21 cellular contexts compared by ENCODE assay signal in the genomic region with DNA sequence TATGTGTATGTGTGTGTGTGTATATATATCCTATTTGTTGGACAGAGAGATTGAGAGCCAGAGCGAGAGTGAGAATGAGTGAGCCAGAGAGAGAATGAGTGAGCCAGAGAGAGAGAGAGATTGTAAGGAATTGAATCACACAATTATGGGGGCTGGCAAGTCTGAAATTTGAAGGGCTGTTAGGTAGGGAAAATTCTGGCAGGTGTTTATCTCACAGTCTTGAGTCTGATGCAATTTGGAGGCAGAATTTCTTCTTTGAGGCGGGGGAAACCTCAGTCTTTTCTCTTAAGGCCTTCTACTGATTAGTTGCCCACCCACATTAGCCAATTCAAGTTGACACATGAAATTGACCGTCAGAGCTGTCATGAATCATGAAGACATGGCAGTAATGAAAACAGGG. TPM values are rescaled to one million over a fixed set of nuclear protein-coding genes. Genes with fewer than 3 reads are reported as not detected.
DNase-seq lines count a peak whose midpoint lies in the region; ATAC-seq and TF ChIP-seq lines count a peak whose summit lies in the region.
"Had no signal": no experiment of that assay in that cellular context is flagged by ENCODE, and none has a peak within 500 bp of the region (broad histone marks: within the 10 kb centered on the region; RNA-seq: fewer than 3 reads in every experiment).

No MANE protein-coding gene starts in this region.

- H3K4me2 ChIP-seq in mammary epithelial cell (ENCODE audit: insufficient read depth, low read depth, low read length), result peak overlapping the region; percentile 39
- H3K4me2 ChIP-seq: KMS-11 had no signal

- no TSS peak for BruUV-seq in mammary epithelial cell (replicated peaks; lab: Mats Ljungman, UMichigan)

- TF ChIP-seq CTCF in activated CD8-positive, alpha-beta T cell treated with anti-CD3 and anti-CD28 coated beads for 36 hours (IDR thresholded peaks at IDR 0.05), result no peak
- TF ChIP-seq CTCF in mammary epithelial cell (conservative IDR thresholded peaks at IDR 0.05 in 1 of 2, IDR thresholded peaks at IDR 0.05 in 1 of 2; ENCODE audit: extremely low read depth in 1 of 2, insufficient read depth in 1 of 2, low read depth in 1 of 2, low read length in 2 of 2) (no peak), omental fat pad (IDR thresholded peaks at IDR 0.05) (no peak)

- no peak overlapping the region for H3K27ac ChIP-seq in mammary epithelial cell (ENCODE audit: insufficient read depth, low read depth, low read length)
- H3K27ac ChIP-seq: C4-2B, KMS-11, SK-N-MC had no signal

- intact Hi-C loops in activated CD8-positive, alpha-beta T cell treated with anti-CD3 and anti-CD28 coated beads for 36 hours (cut with micrococcal nuclease), result no loop called here
- intact Hi-C loops in mammary epithelial cell (cut with micrococcal nuclease), result loop anchor here (5.0 kb wide), 1 partner anchor 88 kb away; no protein-coding TSS in a partner anchor

- H3K4me1 Mint-ChIP-seq in activated CD8-positive, alpha-beta T cell treated with anti-CD3 and anti-CD28 coated beads for 36 hours (ENCODE audit: low read depth), result peaks cover 7% of the 10 kb centered on the region
- H3K4me1 Mint-ChIP-seq in activated CD8-positive, alpha-beta T cell treated with anti-CD3 and anti-CD28 coated beads, Interleukin-2, amount 10 ng/mL, durations not matched to agents 7 days and 5 days (ENCODE audit: low read depth), result no peaks in the 10 kb centered on the region

- in situ Hi-C loops in mammary epithelial cell (cut with MboI; ENCODE audit: low sequenced_read_pairs in 2 of 2), result loop anchor here in 1 of 2 donors (5.0 kb wide), 1 partner anchor 77 kb away; no protein-coding TSS in a partner anchor

- dilution Hi-C loops in mammary epithelial cell (cut with HindIII; ENCODE audit: low sequenced_read_pairs), result loop anchor here (5.0 kb wide), 1 partner anchor 77 kb away; no protein-coding TSS in a partner anchor

- H3K4me3 ChIP-seq in mammary epithelial cell (replicated peaks in 1 of 3; ENCODE audit: insufficient read depth in 1 of 3, low read depth in 2 of 3, low read length in 3 of 3), result no peak overlapping the region
- H3K4me3 ChIP-seq: MG63, SK-N-MC had no signal

- no peak for DNase-seq in activated CD8-positive, alpha-beta T cell treated with anti-CD3 and anti-CD28 coated beads for 36 hours
- DNase-seq in activated CD8-positive, alpha-beta T cell treated with anti-CD3 and anti-CD28 coated beads, Interleukin-2, amount 10 ng/mL, durations not matched to agents 7 days and 5 days, result no peak
- DNase-seq in NAMALWA (ENCODE audit: low spot score) (peak; percentile 26), mammary epithelial cell (peak; percentile 62), omental fat pad (ENCODE audit: low spot score) (no peak), NCI-H2196 (lab: John Stamatoyannopoulos, UW; ENCODE audit: unreplicated experiment) (no peak), anterior cingulate cortex (lab: John Stamatoyannopoulos, UW) (no peak)
- DNase-seq: DMS153; H7; MG63; NCI-H1105 treated with DMSO at 0.1 percent for 48 hours; NCI-H187; NCI-H2171 treated with DMSO at 0.1 percent for 48 hours; NCI-H524; NK-92 treated with Interleukin-12 subunit alpha and Interleukin-12 subunit beta, amount 100 ng/mL, for 24 hours; PC-3 had no signal

- H3K4me3 Mint-ChIP-seq in activated CD8-positive, alpha-beta T cell treated with anti-CD3 and anti-CD28 coated beads for 36 hours, result no peak overlapping the region
- H3K4me3 Mint-ChIP-seq in activated CD8-positive, alpha-beta T cell treated with anti-CD3 and anti-CD28 coated beads, Interleukin-2, amount 10 ng/mL, durations not matched to agents 7 days and 5 days, result no peak overlapping the region

- no peaks in the 10 kb centered on the region for H4K20me1 ChIP-seq in mammary epithelial cell (ENCODE audit: insufficient read depth, low read length)

- no peaks in the 10 kb centered on the region for H3K9me3 Mint-ChIP-seq in activated CD8-positive, alpha-beta T cell treated with anti-CD3 and anti-CD28 coated beads for 36 hours
- H3K9me3 Mint-ChIP-seq in activated CD8-positive, alpha-beta T cell treated with anti-CD3 and anti-CD28 coated beads, Interleukin-2, amount 10 ng/mL, durations not matched to agents 7 days and 5 days (ENCODE audit: insufficient read depth), result no peaks in the 10 kb centered on the region

- no peaks in the 10 kb centered on the region for H3K9me3 ChIP-seq in mammary epithelial cell (replicated peaks; ENCODE audit: insufficient read depth, low read length)
- H3K9me3 ChIP-seq: MG63 had no signal

- POLR2A ChIA-PET in activated CD8-positive, alpha-beta T cell treated with anti-CD3 and anti-CD28 coated beads for 36 hours (lab: Charles Lee), result no interaction called here
- POLR2A ChIA-PET in activated CD8-positive, alpha-beta T cell treated with anti-CD3 and anti-CD28 coated beads, Interleukin-2, amount 10 ng/mL, durations not matched to agents 7 days and 5 days (lab: Charles Lee), result no interaction called here

- no peaks in the 10 kb centered on the region for H3K36me3 ChIP-seq in mammary epithelial cell (ENCODE audit: insufficient read depth, low read length)
- H3K36me3 ChIP-seq: MG63 had no signal

- no peak overlapping the region for H3K9ac ChIP-seq in mammary epithelial cell (ENCODE audit: insufficient read depth, low read length)
- H3K9ac ChIP-seq: KMS-11 had no signal

- CTCF ChIA-PET in activated CD8-positive, alpha-beta T cell treated with anti-CD3 and anti-CD28 coated beads for 36 hours (lab: Charles Lee), result interaction anchor here (0.7 to 3.5 kb wide), 3 partner anchors 8 to 75 kb away, joined by 3 to 15 read pairs (median 4); no protein-coding TSS in a partner anchor
- CTCF ChIA-PET in activated CD8-positive, alpha-beta T cell treated with anti-CD3 and anti-CD28 coated beads, Interleukin-2, amount 10 ng/mL, durations not matched to agents 7 days and 5 days (lab: Charles Lee), result interaction anchor here (1.2 kb wide), 1 partner anchor 107 kb away, joined by 5 read pairs; no protein-coding TSS in a partner anchor
- CTCF ChIA-PET in mammary epithelial cell (lab: Charles Lee; ENCODE audit: low non-redundant PET), result no interaction called here

- H3K79me2 ChIP-seq in mammary epithelial cell (ENCODE audit: insufficient read depth, low read length), result no peaks in the 10 kb centered on the region

- 56% methylated on average over 3 of the region's 3 CpGs for WGBS in mammary epithelial cell (ENCODE audit: low coverage, missing lambda C conversion rate)

- ATAC-seq in activated CD8-positive, alpha-beta T cell treated with anti-CD3 and anti-CD28 coated beads for 36 hours, result peak; percentile 37
- ATAC-seq in activated CD8-positive, alpha-beta T cell treated with anti-CD3 and anti-CD28 coated beads, Interleukin-2, amount 10 ng/mL, durations not matched to agents 7 days and 5 days, result no peak
- ATAC-seq in omental fat pad (ENCODE audit: low FRiP score) (peak; percentile 73), HG03095 (IDR thresholded peaks at IDR 0.05; ENCODE audit: unreplicated experiment) (no peak)
- ATAC-seq: PC-3, Right ventricle myocardium inferior had no signal

- H3K4me1 ChIP-seq in mammary epithelial cell (ENCODE audit: insufficient read depth, low read length), result peaks cover 4% of the 10 kb centered on the region

- H3K36me3 Mint-ChIP-seq in activated CD8-positive, alpha-beta T cell treated with anti-CD3 and anti-CD28 coated beads for 36 hours (ENCODE audit: low read depth), result no peaks in the 10 kb centered on the region
- H3K36me3 Mint-ChIP-seq in activated CD8-positive, alpha-beta T cell treated with anti-CD3 and anti-CD28 coated beads, Interleukin-2, amount 10 ng/mL, durations not matched to agents 7 days and 5 days (ENCODE audit: low read depth), result no peaks in the 10 kb centered on the region

- H3K27ac Mint-ChIP-seq in activated CD8-positive, alpha-beta T cell treated with anti-CD3 and anti-CD28 coated beads for 36 hours, result peak overlapping the region; percentile 4
- H3K27ac Mint-ChIP-seq in activated CD8-positive, alpha-beta T cell treated with anti-CD3 and anti-CD28 coated beads, Interleukin-2, amount 10 ng/mL, durations not matched to agents 7 days and 5 days, result no peak overlapping the region

- H3K27me3 Mint-ChIP-seq in activated CD8-positive, alpha-beta T cell treated with anti-CD3 and anti-CD28 coated beads for 36 hours, result no peaks in the 10 kb centered on the region
- H3K27me3 Mint-ChIP-seq in activated CD8-positive, alpha-beta T cell treated with anti-CD3 and anti-CD28 coated beads, Interleukin-2, amount 10 ng/mL, durations not matched to agents 7 days and 5 days (ENCODE audit: low read depth), result no peaks in the 10 kb centered on the region

- peak overlapping the region; percentile 52 for H2AFZ ChIP-seq in mammary epithelial cell (ENCODE audit: low read depth, low read length)

- H3K27me3 ChIP-seq in mammary epithelial cell (ENCODE audit: insufficient read depth, low read length), result no peaks in the 10 kb centered on the region
- H3K27me3 ChIP-seq: MG63 had no signal

RNA-seq across cellular contexts. Expression of gene WASL, which starts 41.0 kb away (rescaled TPM):
- 1 to 10 TPM; 5.8 to 5.9 TPM for total RNA-seq in activated CD8-positive, alpha-beta T cell treated with anti-CD3 and anti-CD28 coated beads for 36 hours
- 1 to 10 TPM; 7.5 to 7.6 TPM for total RNA-seq in activated CD8-positive, alpha-beta T cell treated with anti-CD3 and anti-CD28 coated beads, Interleukin-2, amount 10 ng/mL, durations not matched to agents 7 days and 5 days
- 10 to 100 TPM; 26.3 to 45.6 TPM for total RNA-seq in mammary epithelial cell
- 13.2 TPM for polyA plus RNA-seq in mammary epithelial cell
- 18.0 TPM for polyA minus RNA-seq in mammary epithelial cell
- 10 to 100 TPM; 23.8 to 30.9 (median 27.6) TPM for total RNA-seq in omental fat pad

RNA-seq across cellular contexts. Expression of gene HYAL4, which starts 55.2 kb away (rescaled TPM):
- total RNA-seq in activated CD8-positive, alpha-beta T cell treated with anti-CD3 and anti-CD28 coated beads for 36 hours, result not detected
- total RNA-seq in activated CD8-positive, alpha-beta T cell treated with anti-CD3 and anti-CD28 coated beads, Interleukin-2, amount 10 ng/mL, durations not matched to agents 7 days and 5 days, result not detected
- total RNA-seq in mammary epithelial cell, result 1 to 10 TPM in 1 of 2 donors, under 1 TPM in 1; 0.45 to 2.2 TPM
- 0.87 TPM for polyA plus RNA-seq in mammary epithelial cell
- polyA minus RNA-seq in mammary epithelial cell, result 2.8 TPM
- total RNA-seq in omental fat pad, result not detected
- total RNA-seq: H7, Right ventricle myocardium inferior had no signal

Comparison
In these comparisons a context has a peak if more than half of its experiments do, and no peak if none do; other contexts are left out.
1. ATAC-seq: peak in activated CD8-positive, alpha-beta T cell treated with anti-CD3 and anti-CD28 coated beads for 36 hours (single experiment) and omental fat pad (single experiment); none in activated CD8-positive, alpha-beta T cell treated with anti-CD3 and anti-CD28 coated beads, Interleukin-2, amount 10 ng/mL, durations not matched to agents 7 days and 5 days (single experiment) and HG03095 (single experiment).
2. DNase-seq: peak in NAMALWA (single experiment) and mammary epithelial cell (single experiment); none in activated CD8-positive, alpha-beta T cell treated with anti-CD3 and anti-CD28 coated beads for 36 hours (single experiment), activated CD8-positive, alpha-beta T cell treated with anti-CD3 and anti-CD28 coated beads, Interleukin-2, amount 10 ng/mL, durations not matched to agents 7 days and 5 days (single experiment), omental fat pad (single experiment), NCI-H2196 (single experiment) and anterior cingulate cortex (0 of 58).